8 cellular contexts compared by ENCODE assay signal in the genomic region with DNA sequence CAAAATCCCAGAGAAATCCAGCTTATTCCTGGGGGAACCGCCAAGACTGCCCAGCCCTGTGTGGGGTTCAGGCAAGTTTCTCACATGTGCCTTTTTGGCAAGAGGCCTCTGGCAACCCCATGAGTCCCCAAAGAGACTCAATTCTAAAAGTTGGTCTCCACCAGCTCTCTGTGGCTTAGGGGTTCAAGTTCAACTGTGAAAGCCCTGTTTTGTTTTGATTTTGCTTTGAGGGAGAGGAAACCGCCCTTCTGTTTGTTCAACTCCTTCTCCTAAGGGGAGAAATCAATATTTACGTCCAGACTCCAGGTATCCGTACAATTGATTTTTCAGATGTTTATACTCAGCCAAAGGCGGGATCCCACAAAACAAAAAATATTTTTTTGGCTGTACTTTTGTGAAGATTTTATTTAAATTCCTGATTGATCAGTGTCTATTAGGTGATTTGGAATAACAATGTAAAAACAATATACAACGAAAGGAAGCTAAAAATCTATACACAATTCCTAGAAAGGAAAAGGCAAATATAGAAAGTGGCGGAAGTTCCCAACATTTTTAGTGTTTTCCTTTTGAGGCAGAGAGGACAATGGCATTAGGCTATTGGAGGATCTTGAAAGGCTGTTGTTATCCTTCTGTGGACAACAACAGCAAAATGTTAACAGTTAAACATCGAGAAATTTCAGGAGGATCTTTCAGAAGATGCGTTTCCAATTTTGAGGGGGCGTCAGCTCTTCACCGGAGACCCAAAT. TPM values are rescaled to one million over a fixed set of nuclear protein-coding genes. Genes with fewer than 3 reads are reported as not detected.
DNase-seq lines count a peak whose midpoint lies in the region; ATAC-seq lines count a peak whose summit lies in the region.

No MANE protein-coding gene starts in this region.

- H3K27ac Mint-ChIP-seq in activated CD4-positive, alpha-beta T cell treated with anti-CD3 and anti-CD28 coated beads for 36 hours, result peak overlapping the region; percentile 97
- H3K27ac Mint-ChIP-seq in activated naive CD8-positive, alpha-beta T cell treated with anti-CD3 and anti-CD28 coated beads, Interleukin-2, amount 50 U/mL, for 24 hours, result peak overlapping the region; percentile 97

- H3K27me3 Mint-ChIP-seq in activated CD4-positive, alpha-beta T cell treated with anti-CD3 and anti-CD28 coated beads for 36 hours, result no peaks in the 10 kb centered on the region
- no peaks in the 10 kb centered on the region for H3K27me3 Mint-ChIP-seq in activated naive CD8-positive, alpha-beta T cell treated with anti-CD3 and anti-CD28 coated beads, Interleukin-2, amount 50 U/mL, for 24 hours

- CTCF ChIA-PET in activated CD4-positive, alpha-beta T cell treated with anti-CD3 and anti-CD28 coated beads for 36 hours (lab: Charles Lee), result interaction anchor here (0.5 to 2.5 kb wide), 9 partner anchors 8 to 307 kb away, joined by 3 to 6 read pairs (median 3); no protein-coding TSS in a partner anchor

- peak overlapping the region in 20 of 21 experiments; percentile 46 to 99 (median 98) for H3K27ac ChIP-seq in skin epidermis

- POLR2A ChIA-PET in activated CD4-positive, alpha-beta T cell treated with anti-CD3 and anti-CD28 coated beads for 36 hours (lab: Charles Lee), result interaction anchor here (0.6 to 1.4 kb wide), 5 partner anchors 22 to 253 kb away, joined by 3 to 7 read pairs (median 3); partner anchors contain the start of gene TMED1

- H3K4me1 Mint-ChIP-seq in activated CD4-positive, alpha-beta T cell treated with anti-CD3 and anti-CD28 coated beads for 36 hours, result peaks cover 45% of the 10 kb centered on the region
- peaks cover 45% of the 10 kb centered on the region for H3K4me1 Mint-ChIP-seq in activated naive CD8-positive, alpha-beta T cell treated with anti-CD3 and anti-CD28 coated beads, Interleukin-2, amount 50 U/mL, for 24 hours

- peak overlapping the region; percentile 93 for H3K4me3 Mint-ChIP-seq in activated CD4-positive, alpha-beta T cell treated with anti-CD3 and anti-CD28 coated beads for 36 hours
- peak overlapping the region; percentile 90 for H3K4me3 Mint-ChIP-seq in activated naive CD8-positive, alpha-beta T cell treated with anti-CD3 and anti-CD28 coated beads, Interleukin-2, amount 50 U/mL, for 24 hours

- no peak for ATAC-seq in activated CD4-positive, alpha-beta T cell treated with anti-CD3 and anti-CD28 coated beads for 36 hours
- ATAC-seq in activated naive CD8-positive, alpha-beta T cell treated with anti-CD3 and anti-CD28 coated beads, Interleukin-2, amount 50 U/mL, for 24 hours, result no peak

- intact Hi-C loops in activated CD4-positive, alpha-beta T cell treated with anti-CD3 and anti-CD28 coated beads for 36 hours (cut with DNase I, micrococcal nuclease), result loop anchor here (1.0 to 5.0 kb wide), 6 partner anchors 42 to 448 kb away; partner anchors contain the start of genes CARM1 (in 1 of the 2) and SPC24 (in 1 of the 2)

- peak overlapping the region; percentile 54 to 78 (median 71) for H3K4me3 ChIP-seq in skin epidermis

- no peaks in the 10 kb centered on the region for H3K9me3 Mint-ChIP-seq in activated CD4-positive, alpha-beta T cell treated with anti-CD3 and anti-CD28 coated beads for 36 hours (ENCODE audit: low read depth)
- no peaks in the 10 kb centered on the region for H3K9me3 Mint-ChIP-seq in activated naive CD8-positive, alpha-beta T cell treated with anti-CD3 and anti-CD28 coated beads, Interleukin-2, amount 50 U/mL, for 24 hours

- peaks cover 32% of the 10 kb centered on the region for H3K36me3 Mint-ChIP-seq in activated CD4-positive, alpha-beta T cell treated with anti-CD3 and anti-CD28 coated beads for 36 hours (ENCODE audit: low read depth)
- H3K36me3 Mint-ChIP-seq in activated naive CD8-positive, alpha-beta T cell treated with anti-CD3 and anti-CD28 coated beads, Interleukin-2, amount 50 U/mL, for 24 hours (ENCODE audit: low read depth), result peaks cover 16% of the 10 kb centered on the region

- DNase-seq in activated CD4-positive, alpha-beta T cell treated with anti-CD3 and anti-CD28 coated beads for 36 hours, result no peak
- DNase-seq in activated CD4-positive, alpha-beta T cell treated with anti-CD3 and anti-CD28 coated beads, Interleukin-2, amount 50 U/mL, for 48 hours, result no peak
- DNase-seq in activated naive CD8-positive, alpha-beta T cell treated with anti-CD3 and anti-CD28 coated beads, Interleukin-2, amount 50 U/mL, for 24 hours, result no peak
- DNase-seq in hippocampal formation (lab: John Stamatoyannopoulos, UW) (peak; percentile 21 to 26), D341Med (ENCODE audit: low spot score) (no peak), NCI-H526 treated with DMSO at 0.1 percent for 48 hours (lab: John Stamatoyannopoulos, UW) (no peak), SW 1271 (lab: John Stamatoyannopoulos, UW) (no peak)

RNA-seq across cellular contexts. Expression of gene LDLR, which starts 0.6 kb away (rescaled TPM):
- total RNA-seq in activated CD4-positive, alpha-beta T cell treated with anti-CD3 and anti-CD28 coated beads for 36 hours, result 10 to 100 TPM; 73.0 to 73.8 TPM

Comparison
In these comparisons a context has a peak if more than half of its experiments do, and no peak if none do; other contexts are left out.
1. DNase-seq: peak in hippocampal formation (2 of 2); none in activated CD4-positive, alpha-beta T cell treated with anti-CD3 and anti-CD28 coated beads for 36 hours (single experiment), activated CD4-positive, alpha-beta T cell treated with anti-CD3 and anti-CD28 coated beads, Interleukin-2, amount 50 U/mL, for 48 hours (0 of 2), activated naive CD8-positive, alpha-beta T cell treated with anti-CD3 and anti-CD28 coated beads, Interleukin-2, amount 50 U/mL, for 24 hours (single experiment), D341Med (single experiment), NCI-H526 treated with DMSO at 0.1 percent for 48 hours (single experiment) and SW 1271 (0 of 2).